In genomic region chr14:105476937-105477658, GRCh38 we compare ENCODE assay signal across 8 cellular contexts. TPM values are rescaled to one million over a fixed set of nuclear protein-coding genes. Genes with fewer than 3 reads are reported as not detected.
A peak's percentile ranks its signal among the peaks of the same experiment; 100 is the strongest.
DNase-seq lines count a peak whose midpoint lies in the region; ATAC-seq and TF ChIP-seq lines count a peak whose summit lies in the region.
"Had no signal": no experiment of that assay in that cellular context is flagged by ENCODE, and none has a peak within 500 bp of the region (broad histone marks: within the 10 kb centered on the region; RNA-seq: fewer than 3 reads in every experiment).

No MANE protein-coding gene starts in this region.

- ATAC-seq in HG02588 (IDR thresholded peaks at IDR 0.05; ENCODE audit: unreplicated experiment) = no peak

- TF ChIP-seq CTCF in Peyer's patch (IDR thresholded peaks at IDR 0.05) (no peak), esophagus squamous epithelium (IDR thresholded peaks at IDR 0.05) (no peak)

- H3K27me3 ChIP-seq in Peyer's patch = peaks cover 0 to 50% of the 10 kb centered on the region in 2 donors
- H3K27me3 ChIP-seq in esophagus squamous epithelium = peaks cover 0 to 30% (median 0%) of the 10 kb centered on the region in 4 donors

- H3K9me3 ChIP-seq in Peyer's patch (no peaks in the 10 kb centered on the region), esophagus squamous epithelium (no peaks in the 10 kb centered on the region)

- H3K27ac ChIP-seq in Peyer's patch (peak overlapping the region; percentile 61 to 93 (median 72)), esophagus squamous epithelium (peak overlapping the region; percentile 81 to 95 (median 87)), skin epidermis (peak overlapping the region in 20 of 21 experiments; percentile 75 to 98 (median 90))

- TF ChIP-seq POLR2A in Peyer's patch (IDR thresholded peaks at IDR 0.05) (no peak), esophagus squamous epithelium (IDR thresholded peaks at IDR 0.05) (no peak)

- DNase-seq in Peyer's patch (no peak), esophagus squamous epithelium (lab: John Stamatoyannopoulos, UW) (no peak), Kasumi-1 (lab: John Stamatoyannopoulos, UW) (no peak)
- DNase-seq in stimulated activated naive CD4-positive, alpha-beta T cell (lab: John Stamatoyannopoulos, UW) = no peak
- DNase-seq: kidney glomerular epithelial cell had no signal

- 41 to 42% methylated on average over 3 to 10 of the region's 15 CpGs for WGBS in esophagus squamous epithelium, 2 donors

- peaks cover 10 to 85% (median 49%) of the 10 kb centered on the region in 4 donors for H3K4me1 ChIP-seq in Peyer's patch
- peaks cover 68 to 96% (median 76%) of the 10 kb centered on the region in 3 donors for H3K4me1 ChIP-seq in esophagus squamous epithelium

- intact Hi-C loops in esophagus squamous epithelium (cut with DNase I) = no loop called here

- peak overlapping the region in 2 of 4 donors; percentile 63 to 94 for H3K4me3 ChIP-seq in Peyer's patch
- peak overlapping the region; percentile 60 to 86 (median 75) for H3K4me3 ChIP-seq in esophagus squamous epithelium
- peak overlapping the region; percentile 57 to 88 (median 73) for H3K4me3 ChIP-seq in skin epidermis

- H3K36me3 ChIP-seq in Peyer's patch (no peaks in the 10 kb centered on the region), esophagus squamous epithelium (peaks cover 0 to 19% (median 0%) of the 10 kb centered on the region in 3 donors)

RNA-seq across cellular contexts. Expression of gene CRIP2, which starts 2.5 kb away (rescaled TPM):
- total RNA-seq in Peyer's patch (10 to 100 TPM; 20.8 to 69.3 (median 41.9) TPM), esophagus squamous epithelium (100 to 1,000 TPM in 2 of 4 donors, 10 to 100 TPM in 2; 44.2 to 118 (median 80.7) TPM)

RNA-seq across cellular contexts. Expression of gene CRIP1, which starts 9.6 kb away (rescaled TPM):
- 100 to 1,000 TPM in 1 of 4 donors, 10 to 100 TPM in 3; 33.8 to 239 (median 37.8) TPM for total RNA-seq in Peyer's patch
- total RNA-seq in esophagus squamous epithelium = 10 to 100 TPM in 3 of 4 donors, 1 to 10 TPM in 1; 8.2 to 35.6 (median 24.7) TPM
- total RNA-seq: LHCN-M2 had no signal

RNA-seq across cellular contexts. Expression of gene TEDC1, which starts 13.9 kb away (rescaled TPM):
- 10 to 100 TPM in 2 of 4 donors, 1 to 10 TPM in 2; 7.0 to 42.1 (median 15.1) TPM for total RNA-seq in Peyer's patch
- 10 to 100 TPM in 1 of 4 donors, 1 to 10 TPM in 3; 7.1 to 12.8 (median 7.6) TPM for total RNA-seq in esophagus squamous epithelium

RNA-seq across cellular contexts. Expression of gene TMEM121, which starts 49.3 kb away (rescaled TPM):
- total RNA-seq in Peyer's patch = 1 to 10 TPM in 2 of 4 donors, under 1 TPM in 1, not detected in 1; 0.94 to 2.5 (median 1.1) TPM
- 1 to 10 TPM in 3 of 4 donors, under 1 TPM in 1; 0.61 to 2.1 (median 1.6) TPM for total RNA-seq in esophagus squamous epithelium

RNA-seq across cellular contexts. Expression of gene MTA1, which starts 57.5 kb away (rescaled TPM):
- total RNA-seq in Peyer's patch (100 to 1,000 TPM in 3 of 4 donors, 10 to 100 TPM in 1; 75.7 to 295 (median 165) TPM), esophagus squamous epithelium (10 to 100 TPM; 19.9 to 64.7 (median 39.6) TPM)
